Comparison of ENCODE assay signal across 8 cellular contexts in genomic region chr16:4373909-4374742, GRCh38. TPM values are rescaled to one million over a fixed set of nuclear protein-coding genes. Genes with fewer than 3 reads are reported as not detected.
A peak's percentile ranks its signal among the peaks of the same experiment; 100 is the strongest.
DNase-seq lines count a peak whose midpoint lies in the region; ATAC-seq, FAIRE-seq and TF ChIP-seq lines count a peak whose summit lies in the region.

No MANE protein-coding gene starts in this region.

- H3K4me1 ChIP-seq in hepatocyte (ENCODE audit: insufficient read depth) (peaks cover 57% of the 10 kb centered on the region), sigmoid colon (peaks cover 0 to 85% (median 82%) of the 10 kb centered on the region in 4 donors)

- H3K9me3 Mint-ChIP-seq in activated CD4-positive, alpha-beta T cell treated with anti-CD3 and anti-CD28 coated beads for 36 hours (ENCODE audit: low read depth), result no peaks in the 10 kb centered on the region

- no peaks in the 10 kb centered on the region for H3K36me3 ChIP-seq in hepatocyte (replicated peaks; ENCODE audit: insufficient read depth, low read depth)
- no peaks in the 10 kb centered on the region for H3K36me3 ChIP-seq in sigmoid colon
- H3K36me3 ChIP-seq in WERI-Rb-1, result no peaks in the 10 kb centered on the region

- peaks cover 59% of the 10 kb centered on the region for H3K79me2 ChIP-seq in hepatocyte

- DNase-seq in H54 (ENCODE audit: insufficient read length, low spot score) (peak; percentile 82), hepatocyte (ENCODE audit: low spot score) (peak; percentile 87), sigmoid colon (peak; percentile 95), WERI-Rb-1 (no peak), GM13977 (ENCODE audit: low spot score) (no peak)
- no peak for DNase-seq in activated CD4-positive, alpha-beta T cell treated with anti-CD3 and anti-CD28 coated beads for 36 hours

- H3K4me3 ChIP-seq in hepatocyte (peak overlapping the region; percentile 34), sigmoid colon (peak overlapping the region in 3 of 4 donors; percentile 64 to 76 (median 72)), WERI-Rb-1 (ENCODE audit: low read depth, low read length) (no peak overlapping the region)

- intact Hi-C loops in sigmoid colon (cut with DNase I), result no loop called here
- intact Hi-C loops in activated CD4-positive, alpha-beta T cell treated with anti-CD3 and anti-CD28 coated beads for 36 hours (cut with DNase I, micrococcal nuclease), result no loop called here

- peaks cover 27% of the 10 kb centered on the region for H4K20me1 ChIP-seq in hepatocyte (ENCODE audit: insufficient read depth, poor library complexity, severe bottlenecking)

- TF ChIP-seq CTCF in hepatocyte (IDR thresholded peaks at IDR 0.05; ENCODE audit: poor library complexity) (no peak), sigmoid colon (IDR thresholded peaks at IDR 0.05) (no peak), WERI-Rb-1 (IDR thresholded peaks at IDR 0.05; ENCODE audit: low read depth, low read length) (no peak), GM13977 (IDR thresholded peaks at IDR 0.05; ENCODE audit: extremely low read depth, insufficient read depth, missing control alignments) (no peak)

- no peaks in the 10 kb centered on the region for H3K27me3 Mint-ChIP-seq in activated CD4-positive, alpha-beta T cell treated with anti-CD3 and anti-CD28 coated beads for 36 hours

- 17% methylated on average over 28 of the region's 30 CpGs for WGBS in hepatocyte (ENCODE audit: low lambda C conversion rate, missing lambda C conversion rate)
- 63 to 65% methylated on average over 30 of the region's 30 CpGs for WGBS in sigmoid colon, 2 donors

- no peaks in the 10 kb centered on the region for H3K36me3 Mint-ChIP-seq in activated CD4-positive, alpha-beta T cell treated with anti-CD3 and anti-CD28 coated beads for 36 hours (ENCODE audit: low read depth)

- H3K4me2 ChIP-seq in hepatocyte, result peak overlapping the region; percentile 97

- TF ChIP-seq POLR2A in H54 (IDR thresholded peaks at IDR 0.05; ENCODE audit: low read depth, low read length), result no peak
- TF ChIP-seq POLR2A in sigmoid colon (IDR thresholded peaks at IDR 0.05), result no peak

- H3K9me3 ChIP-seq in hepatocyte (ENCODE audit: low read depth) (no peaks in the 10 kb centered on the region), sigmoid colon (no peaks in the 10 kb centered on the region), WERI-Rb-1 (ENCODE audit: severe bottlenecking) (no peaks in the 10 kb centered on the region)

- H3K27ac ChIP-seq in angular gyrus (ENCODE audit: low read depth, low read length), result peak overlapping the region; percentile 70
- peak overlapping the region; percentile 95 for H3K27ac ChIP-seq in hepatocyte
- peak overlapping the region; percentile 82 to 97 (median 90) for H3K27ac ChIP-seq in sigmoid colon
- H3K27ac ChIP-seq in WERI-Rb-1, result no peak overlapping the region

- POLR2A ChIA-PET in activated CD4-positive, alpha-beta T cell treated with anti-CD3 and anti-CD28 coated beads for 36 hours (lab: Charles Lee), result no interaction called here

- H3K4me3 Mint-ChIP-seq in activated CD4-positive, alpha-beta T cell treated with anti-CD3 and anti-CD28 coated beads for 36 hours, result no peak overlapping the region

- H3K4me1 Mint-ChIP-seq in activated CD4-positive, alpha-beta T cell treated with anti-CD3 and anti-CD28 coated beads for 36 hours, result peaks cover 15% of the 10 kb centered on the region

- no peak for ATAC-seq in activated CD4-positive, alpha-beta T cell treated with anti-CD3 and anti-CD28 coated beads for 36 hours
- ATAC-seq in GM21825 (IDR thresholded peaks at IDR 0.05; ENCODE audit: unreplicated experiment), result no peak

- no peak for FAIRE-seq in H54 (lab: Jason Lieb, UNC)

- in situ Hi-C loops in GM13977 (cut with MboI; ENCODE audit: low pct_unique_long_range_greater_than_20kb, low sequenced_read_pairs, unreplicated experiment), result no loop called here

- CTCF ChIA-PET in activated CD4-positive, alpha-beta T cell treated with anti-CD3 and anti-CD28 coated beads for 36 hours (lab: Charles Lee), result interaction anchor here (0.5 to 1.9 kb wide), 5 partner anchors 19 to 413 kb away, joined by 3 to 4 read pairs (median 3); partner anchors contain the start of gene PAM16

- TF ChIP-seq EP300 in sigmoid colon (IDR thresholded peaks at IDR 0.05), result peak in 2 of 4 donors; percentile 16 to 60

- H3K27ac Mint-ChIP-seq in activated CD4-positive, alpha-beta T cell treated with anti-CD3 and anti-CD28 coated beads for 36 hours, result no peak overlapping the region

- H2AFZ ChIP-seq in hepatocyte, result no peak overlapping the region

- H3K27me3 ChIP-seq in hepatocyte (no peaks in the 10 kb centered on the region), sigmoid colon (no peaks in the 10 kb centered on the region), WERI-Rb-1 (ENCODE audit: insufficient read depth, low read depth, severe bottlenecking) (no peaks in the 10 kb centered on the region)

- H3K9me2 ChIP-seq in hepatocyte (replicated peaks; ENCODE audit: insufficient read depth), result no peaks in the 10 kb centered on the region

RNA-seq across cellular contexts. Expression of gene VASN, which starts 2.5 kb away (rescaled TPM):
- total RNA-seq in hepatocyte (10.0 and 12.1 TPM in 2 replicates), sigmoid colon (10 to 100 TPM in 1 of 4 donors, 1 to 10 TPM in 3; 7.1 to 10.2 (median 8.3) TPM)
- polyA plus RNA-seq in hepatocyte (55.9 and 64.2 TPM in 2 replicates), sigmoid colon (1 to 10 TPM in 2 of 3 donors, under 1 TPM in 1; 0.46 to 4.2 (median 2.4) TPM)
- not detected for total RNA-seq in activated CD4-positive, alpha-beta T cell treated with anti-CD3 and anti-CD28 coated beads for 36 hours

RNA-seq across cellular contexts. Expression of gene PAM16, which starts 23.0 kb away (rescaled TPM):
- total RNA-seq in hepatocyte (33.0 and 35.0 TPM in 2 replicates), sigmoid colon (10 to 100 TPM; 36.7 to 52.7 (median 43.6) TPM)
- polyA plus RNA-seq in hepatocyte (57.7 and 70.4 TPM in 2 replicates), sigmoid colon (10 to 100 TPM; 36.0 to 57.0 (median 49.0) TPM)
- 10 to 100 TPM; 62.8 to 67.8 TPM for total RNA-seq in activated CD4-positive, alpha-beta T cell treated with anti-CD3 and anti-CD28 coated beads for 36 hours

RNA-seq across cellular contexts. Expression of gene CORO7, which starts 42.3 kb away (rescaled TPM):
- total RNA-seq in hepatocyte (13.9 and 18.2 TPM in 2 replicates), sigmoid colon (10 to 100 TPM; 10.0 to 34.6 (median 19.1) TPM)
- polyA plus RNA-seq in hepatocyte (33.3 and 34.4 TPM in 2 replicates), sigmoid colon (10 to 100 TPM; 10.8 to 43.4 (median 12.5) TPM)
- 10 to 100 TPM; 65.0 to 67.1 TPM for total RNA-seq in activated CD4-positive, alpha-beta T cell treated with anti-CD3 and anti-CD28 coated beads for 36 hours

RNA-seq across cellular contexts. Expression of gene DNAJA3, which starts 51.5 kb away (rescaled TPM):
- total RNA-seq in hepatocyte, result 55.3 and 59.2 TPM in 2 replicates
- polyA plus RNA-seq in hepatocyte, result 51.2 and 58.8 TPM in 2 replicates
- total RNA-seq in sigmoid colon, result 10 to 100 TPM; 41.3 to 47.4 (median 44.4) TPM
- 10 to 100 TPM; 28.2 to 53.3 (median 35.6) TPM for polyA plus RNA-seq in sigmoid colon
- 100 to 1,000 TPM in 1 of 2 experiments, 10 to 100 TPM in 1; 93.9 to 102 TPM for total RNA-seq in activated CD4-positive, alpha-beta T cell treated with anti-CD3 and anti-CD28 coated beads for 36 hours

RNA-seq across cellular contexts. Expression of gene GLIS2, which starts 58.3 kb away (rescaled TPM):
- total RNA-seq in hepatocyte (3.6 TPM in 2 replicates), sigmoid colon (10 to 100 TPM in 1 of 4 donors, 1 to 10 TPM in 3; 5.4 to 11.9 (median 5.7) TPM)
- polyA plus RNA-seq in hepatocyte (11.3 and 12.2 TPM in 2 replicates), sigmoid colon (1 to 10 TPM in 2 of 3 donors, under 1 TPM in 1; 0.69 to 4.0 (median 1.8) TPM)
- total RNA-seq in activated CD4-positive, alpha-beta T cell treated with anti-CD3 and anti-CD28 coated beads for 36 hours, result under 1 TPM; 0.27 to 0.30 TPM

Comparison
In these comparisons a context has a peak if more than half of its experiments do, and no peak if none do; other contexts are left out.
1. DNase-seq: peak in H54 (single experiment), hepatocyte (single experiment) and sigmoid colon (single experiment); none in activated CD4-positive, alpha-beta T cell treated with anti-CD3 and anti-CD28 coated beads for 36 hours (single experiment), WERI-Rb-1 (single experiment) and GM13977 (single experiment).
2. RNA of gene VASN, which starts 2.5 kb away (total RNA-seq): 10.0 to 12.1 TPM in hepatocyte and 7.1 to 10.2 TPM in sigmoid colon; not detected in activated CD4-positive, alpha-beta T cell treated with anti-CD3 and anti-CD28 coated beads for 36 hours; every median in the first group is over 4 times any median in the second.